ENCODE assay signal across 25 cellular contexts in genomic region chr1:67594764-67595163, GRCh38.
"Had no signal": no experiment of that assay in that cellular context is flagged by ENCODE, and none has a peak within 500 bp of the region (broad histone marks: within the 10 kb centered on the region; RNA-seq: fewer than 3 reads in every experiment).

No MANE protein-coding gene starts in this region.

- H3K36me3 ChIP-seq: ovary, right lobe of liver, sigmoid colon, stomach, thoracic aorta, thyroid gland, tibial nerve, upper lobe of right lung, uterus had no signal

- H3K9ac ChIP-seq: parathyroid adenoma had no signal

- H3K4me1 ChIP-seq: right lobe of liver had no signal

- DNase-seq: naive thymus-derived CD8-positive, alpha-beta T cell; nephron progenitor cell; occipital lobe; ovary; posterior cingulate gyrus; psoas muscle; right cardiac atrium; right lobe of liver; sigmoid colon; small intestine; stimulated activated CD4-positive, alpha-beta T cell treated with anti-CD3 and anti-CD28 coated beads, Interleukin-15, amount 100 ng/mL, for 24 hours; stimulated activated CD4-positive, alpha-beta T cell treated with anti-CD3 and anti-CD28 coated beads, Interleukin-2, amount 100 ng/mL, for 24 hours; stimulated activated CD4-positive, alpha-beta T cell treated with anti-CD3 and anti-CD28 coated beads, Interleukin-2, amount 100 ng/mL, for 48 hours; stimulated activated CD4-positive, alpha-beta T cell treated with anti-CD3 and anti-CD28 coated beads, Interleukin-4, amount 100 ng/mL, for 24 hours; stimulated activated naive B cell treated with anti-CD40 and anti-IgM and Interleukin-4, amounts not matched to agents 10 μg/mL and 1 μg/mL and 100 μg/mL, for 72 hours; stimulated activated naive CD4-positive, alpha-beta T cell treated with Interleukin-2 at 50 U/mL for 16 hours; stomach; thyroid gland; upper lobe of right lung; uterus had no signal

- FAIRE-seq: small intestine had no signal

- H2AFZ ChIP-seq: parathyroid adenoma had no signal

- H3K27me3 ChIP-seq: ovary, right lobe of liver, sigmoid colon, stomach, thyroid gland, tibial nerve, upper lobe of right lung, uterus had no signal

- H3K79me2 ChIP-seq: parathyroid adenoma had no signal

- H3K4me3 ChIP-seq: ovary, psoas muscle, right lobe of liver, sigmoid colon, stomach, thoracic aorta, thyroid gland, tibial nerve, upper lobe of right lung, uterus had no signal

- ATAC-seq: naive thymus-derived CD8-positive, alpha-beta T cell; natural killer cell treated with Interleukin-12 subunit alpha and Interleukin-12 subunit beta and Interleukin-15 and Interleukin-18, amount 100 ng/mL, for 72 hours; psoas muscle; right cardiac atrium; stimulated activated effector memory CD8-positive, alpha-beta T cell treated with anti-CD3 and anti-CD28 coated beads, Interleukin-12 subunit alpha, Interleukin-12 subunit beta, amount 100 ng/mL, for 72 hours; stimulated activated naive B cell treated with anti-CD40 and anti-IgM and Interleukin-4, amounts not matched to agents 10 μg/mL and 1 μg/mL and 100 μg/mL, for 72 hours; upper lobe of right lung had no signal

- H3K9me3 ChIP-seq: ovary, psoas muscle, right lobe of liver, sigmoid colon, stomach, thoracic aorta, thyroid gland, tibial nerve, upper lobe of right lung, uterus had no signal

- H3K27ac ChIP-seq: ovary, parathyroid adenoma, psoas muscle, right lobe of liver, sigmoid colon, stomach, thoracic aorta, thyroid gland, tibial nerve, upper lobe of right lung, uterus had no signal
